Comparison of ENCODE assay signal across 1 cellular context in the genomic region with DNA sequence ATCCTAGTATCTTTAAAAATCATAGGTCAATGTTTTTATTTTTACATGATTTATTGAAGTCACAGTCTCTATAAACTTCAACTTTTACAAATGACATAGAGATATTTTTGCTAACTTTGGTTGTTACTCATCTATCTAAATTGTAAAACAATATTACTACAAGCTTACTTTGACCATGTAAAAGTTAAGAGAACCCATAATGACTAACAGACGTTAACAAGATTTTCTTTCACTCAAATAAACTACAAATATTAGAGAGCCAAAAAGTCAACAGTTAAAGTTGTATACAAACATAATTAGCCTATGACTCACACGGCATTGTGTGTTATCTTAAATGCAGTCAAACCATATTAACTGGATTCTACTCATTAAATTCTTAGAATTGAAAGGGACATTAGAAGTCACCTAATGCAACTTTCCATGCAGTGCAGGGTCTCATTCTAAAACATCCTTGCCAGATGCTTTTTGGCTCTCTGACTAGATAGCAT.
TF ChIP-seq lines count a peak whose summit lies in the region.

No MANE protein-coding gene starts in this region.

TF ChIP-seq in A549, 52 proteins besides CTCF, POLR2A, EP300 and RAD21:
- TF ChIP-seq ZNF302 (CRISPR knock-in tag; IDR thresholded peaks at IDR 0.05), result no peak
- no peak for TF ChIP-seq FOSL2 (IDR thresholded peaks at IDR 0.05)
- peak; percentile 4; the same call in 1 of the 2 replicates for TF ChIP-seq FOSL2 (CRISPR knock-in tag; IDR thresholded peaks at IDR 0.05)
